In genomic region chr12:123924539-123924938, GRCh38 we compare ENCODE assay signal across 27 cellular contexts.
"Had no signal": no experiment of that assay in that cellular context is flagged by ENCODE, and none has a peak within 500 bp of the region (broad histone marks: within the 10 kb centered on the region; RNA-seq: fewer than 3 reads in every experiment).

No MANE protein-coding gene starts in this region.

- H3K9me3 ChIP-seq: stomach, suprapubic skin, testis, thoracic aorta, thyroid gland, tibial nerve, transverse colon, upper lobe of left lung, upper lobe of right lung, uterus, vagina had no signal

- H3K36me3 Mint-ChIP-seq: stimulated activated effector memory CD8-positive, alpha-beta T cell treated with anti-CD3 and anti-CD28 coated beads, Interleukin-12 subunit alpha, Interleukin-12 subunit beta, amount 100 ng/mL, for 72 hours; stimulated activated memory B cell treated with anti-CD40 and anti-IgM and Interleukin-4, amounts not matched to agents 10 μg/mL and 1 μg/mL and 100 μg/mL, for 72 hours; stimulated activated naive B cell treated with anti-CD40 and anti-IgM and Interleukin-4, amounts not matched to agents 10 μg/mL and 1 μg/mL and 100 μg/mL, for 72 hours; type B pancreatic cell had no signal

- DNase-seq: stimulated activated CD4-positive, alpha-beta T cell treated with anti-CD3 and anti-CD28 coated beads, Interleukin-2, amount 100 ng/mL, for 48 hours; stimulated activated CD4-positive, alpha-beta T cell treated with anti-CD3 and anti-CD28 coated beads, Interleukin-4, amount 100 ng/mL, for 1 hour; stimulated activated CD4-positive, alpha-beta T cell treated with anti-CD3 and anti-CD28 coated beads, Interleukin-4, amount 100 ng/mL, for 24 hours; stimulated activated CD4-positive, alpha-beta T cell treated with anti-CD3 and anti-CD28 coated beads, Interleukin-4, amount 100 ng/mL, for 4 hours; stimulated activated CD8-positive, alpha-beta memory T cell treated with anti-CD3 and anti-CD28 coated beads, Interleukin-4, amount 100 ng/mL, for 48 hours; stimulated activated naive B cell treated with anti-CD40 and anti-IgM and Interleukin-4, amounts not matched to agents 10 μg/mL and 1 μg/mL and 100 μg/mL, for 72 hours; stimulated activated naive CD4-positive, alpha-beta T cell; stimulated activated naive CD4-positive, alpha-beta T cell treated with Interleukin-2 at 50 U/mL for 16 hours; stimulated activated naive CD8-positive, alpha-beta T cell treated with anti-CD3 and anti-CD28 coated beads, Interleukin-15, amount 100 ng/mL, for 72 hours; stimulated activated naive CD8-positive, alpha-beta T cell treated with anti-CD3 and anti-CD28 coated beads, Interleukin-15, Interleukin-2, amounts not matched to agents 100 U/mL and 50 U/mL, for 24 hours; stomach; substantia nigra; testis; thyroid gland; tibial artery; transverse colon; upper lobe of left lung; upper lobe of right lung; uterus had no signal

- ATAC-seq: stimulated activated effector memory CD8-positive, alpha-beta T cell treated with anti-CD3 and anti-CD28 coated beads, Interleukin-12 subunit alpha, Interleukin-12 subunit beta, amount 100 ng/mL, for 72 hours; stimulated activated memory B cell treated with anti-CD40 and anti-IgM and Interleukin-4, amounts not matched to agents 10 μg/mL and 1 μg/mL and 100 μg/mL, for 72 hours; stimulated activated naive B cell treated with anti-CD40 and anti-IgM and Interleukin-4, amounts not matched to agents 10 μg/mL and 1 μg/mL and 100 μg/mL, for 72 hours; stimulated activated naive CD8-positive, alpha-beta T cell treated with anti-CD3 and anti-CD28 coated beads, Interleukin-15, amount 100 ng/mL, for 72 hours; stimulated activated naive CD8-positive, alpha-beta T cell treated with anti-CD3 and anti-CD28 coated beads, Interleukin-15, Interleukin-2, amounts not matched to agents 100 U/mL and 50 U/mL, for 24 hours; upper lobe of right lung had no signal

- H3K36me3 ChIP-seq: stomach, suprapubic skin, thoracic aorta, thyroid gland, tibial artery, tibial nerve, transverse colon, upper lobe of left lung, upper lobe of right lung, uterus, vagina had no signal

- H3K27ac ChIP-seq: stomach, suprapubic skin, testis, thoracic aorta, thyroid gland, tibial artery, tibial nerve, transverse colon, upper lobe of left lung, upper lobe of right lung, uterus, vagina had no signal

- H3K4me3 ChIP-seq: stomach, suprapubic skin, testis, thoracic aorta, thyroid gland, tibial artery, tibial nerve, transverse colon, upper lobe of left lung, upper lobe of right lung, uterus, vagina had no signal

- H3K4me3 Mint-ChIP-seq: stimulated activated effector memory CD8-positive, alpha-beta T cell treated with anti-CD3 and anti-CD28 coated beads, Interleukin-12 subunit alpha, Interleukin-12 subunit beta, amount 100 ng/mL, for 72 hours; stimulated activated memory B cell treated with anti-CD40 and anti-IgM and Interleukin-4, amounts not matched to agents 10 μg/mL and 1 μg/mL and 100 μg/mL, for 72 hours; stimulated activated naive CD8-positive, alpha-beta T cell treated with anti-CD3 and anti-CD28 coated beads, Interleukin-15, amount 100 ng/mL, for 72 hours; stimulated activated naive CD8-positive, alpha-beta T cell treated with anti-CD3 and anti-CD28 coated beads, Interleukin-15, Interleukin-2, amounts not matched to agents 100 ng/mL and 50 ng/mL, for 24 hours; type B pancreatic cell had no signal

- H3K4me1 Mint-ChIP-seq: stimulated activated effector memory CD8-positive, alpha-beta T cell treated with anti-CD3 and anti-CD28 coated beads, Interleukin-12 subunit alpha, Interleukin-12 subunit beta, amount 100 ng/mL, for 72 hours had no signal

- H3K27me3 ChIP-seq: suprapubic skin, testis, thyroid gland, tibial artery, tibial nerve, transverse colon, upper lobe of left lung, upper lobe of right lung, uterus, vagina had no signal

- H3K27ac Mint-ChIP-seq: stimulated activated effector memory CD8-positive, alpha-beta T cell treated with anti-CD3 and anti-CD28 coated beads, Interleukin-12 subunit alpha, Interleukin-12 subunit beta, amount 100 ng/mL, for 72 hours; stimulated activated memory B cell treated with anti-CD40 and anti-IgM and Interleukin-4, amounts not matched to agents 10 μg/mL and 1 μg/mL and 100 μg/mL, for 72 hours; stimulated activated naive B cell treated with anti-CD40 and anti-IgM and Interleukin-4, amounts not matched to agents 10 μg/mL and 1 μg/mL and 100 μg/mL, for 72 hours; stimulated activated naive CD8-positive, alpha-beta T cell treated with anti-CD3 and anti-CD28 coated beads, Interleukin-15, amount 100 ng/mL, for 72 hours; stimulated activated naive CD8-positive, alpha-beta T cell treated with anti-CD3 and anti-CD28 coated beads, Interleukin-15, Interleukin-2, amounts not matched to agents 100 ng/mL and 50 ng/mL, for 24 hours; type B pancreatic cell had no signal

- H3K9me3 Mint-ChIP-seq: stimulated activated effector memory CD8-positive, alpha-beta T cell treated with anti-CD3 and anti-CD28 coated beads, Interleukin-12 subunit alpha, Interleukin-12 subunit beta, amount 100 ng/mL, for 72 hours; stimulated activated memory B cell treated with anti-CD40 and anti-IgM and Interleukin-4, amounts not matched to agents 10 μg/mL and 1 μg/mL and 100 μg/mL, for 72 hours; stimulated activated naive B cell treated with anti-CD40 and anti-IgM and Interleukin-4, amounts not matched to agents 10 μg/mL and 1 μg/mL and 100 μg/mL, for 72 hours; stimulated activated naive CD8-positive, alpha-beta T cell treated with anti-CD3 and anti-CD28 coated beads, Interleukin-15, amount 100 ng/mL, for 72 hours; stimulated activated naive CD8-positive, alpha-beta T cell treated with anti-CD3 and anti-CD28 coated beads, Interleukin-15, Interleukin-2, amounts not matched to agents 100 ng/mL and 50 ng/mL, for 24 hours; type B pancreatic cell had no signal

- H3K27me3 Mint-ChIP-seq: stimulated activated naive CD8-positive, alpha-beta T cell treated with anti-CD3 and anti-CD28 coated beads, Interleukin-15, amount 100 ng/mL, for 72 hours; stimulated activated naive CD8-positive, alpha-beta T cell treated with anti-CD3 and anti-CD28 coated beads, Interleukin-15, Interleukin-2, amounts not matched to agents 100 ng/mL and 50 ng/mL, for 24 hours; type B pancreatic cell had no signal

- H3K4me1 ChIP-seq: stomach, suprapubic skin, testis, thyroid gland, tibial artery, tibial nerve, transverse colon, upper lobe of left lung, upper lobe of right lung, uterus, vagina had no signal
